27 cellular contexts compared by ENCODE assay signal in genomic region chr7:119623427-119623826, GRCh38.
"Had no signal": no experiment of that assay in that cellular context is flagged by ENCODE, and none has a peak within 500 bp of the region (broad histone marks: within the 10 kb centered on the region; RNA-seq: fewer than 3 reads in every experiment).

No MANE protein-coding gene starts in this region.

- H3K9me3 ChIP-seq: stomach, suprapubic skin, testis, thoracic aorta, thyroid gland, tibial artery, tibial nerve, transverse colon, upper lobe of left lung, upper lobe of right lung, uterus, vagina had no signal

- FAIRE-seq: urothelium cell line had no signal

- H3K4me3 ChIP-seq: stomach, suprapubic skin, testis, thoracic aorta, thyroid gland, tibial artery, tibial nerve, transverse colon, upper lobe of left lung, upper lobe of right lung, uterus, vagina had no signal

- H3K27me3 ChIP-seq: stomach, suprapubic skin, testis, thyroid gland, tibial artery, tibial nerve, transverse colon, upper lobe of left lung, upper lobe of right lung, uterus, vagina had no signal

- H3K36me3 ChIP-seq: stomach, suprapubic skin, thoracic aorta, thyroid gland, tibial artery, tibial nerve, transverse colon, upper lobe of left lung, upper lobe of right lung, uterus, vagina had no signal

- ATAC-seq: stimulated activated effector memory CD8-positive, alpha-beta T cell treated with anti-CD3 and anti-CD28 coated beads, Interleukin-12 subunit alpha, Interleukin-12 subunit beta, amount 100 ng/mL, for 72 hours; stimulated activated memory B cell treated with anti-CD40 and anti-IgM and Interleukin-4, amounts not matched to agents 10 μg/mL and 1 μg/mL and 100 μg/mL, for 72 hours; stimulated activated naive B cell treated with anti-CD40 and anti-IgM and Interleukin-4, amounts not matched to agents 10 μg/mL and 1 μg/mL and 100 μg/mL, for 72 hours; stimulated activated naive CD8-positive, alpha-beta T cell treated with anti-CD3 and anti-CD28 coated beads, Interleukin-15, amount 100 ng/mL, for 72 hours; stimulated activated naive CD8-positive, alpha-beta T cell treated with anti-CD3 and anti-CD28 coated beads, Interleukin-15, Interleukin-2, amounts not matched to agents 100 U/mL and 50 U/mL, for 24 hours; upper lobe of right lung had no signal

- DNase-seq: stimulated activated CD4-positive, alpha-beta T cell treated with anti-CD3 and anti-CD28 coated beads, Interleukin-2, amount 100 ng/mL, for 48 hours; stimulated activated CD4-positive, alpha-beta T cell treated with anti-CD3 and anti-CD28 coated beads, Interleukin-4, amount 100 ng/mL, for 1 hour; stimulated activated CD4-positive, alpha-beta T cell treated with anti-CD3 and anti-CD28 coated beads, Interleukin-4, amount 100 ng/mL, for 24 hours; stimulated activated CD4-positive, alpha-beta T cell treated with anti-CD3 and anti-CD28 coated beads, Interleukin-4, amount 100 ng/mL, for 4 hours; stimulated activated CD8-positive, alpha-beta memory T cell treated with anti-CD3 and anti-CD28 coated beads, Interleukin-4, amount 100 ng/mL, for 48 hours; stimulated activated naive B cell treated with anti-CD40 and anti-IgM and Interleukin-4, amounts not matched to agents 10 μg/mL and 1 μg/mL and 100 μg/mL, for 72 hours; stimulated activated naive CD4-positive, alpha-beta T cell; stimulated activated naive CD4-positive, alpha-beta T cell treated with Interleukin-2 at 50 U/mL for 16 hours; stimulated activated naive CD8-positive, alpha-beta T cell treated with anti-CD3 and anti-CD28 coated beads, Interleukin-15, amount 100 ng/mL, for 72 hours; stimulated activated naive CD8-positive, alpha-beta T cell treated with anti-CD3 and anti-CD28 coated beads, Interleukin-15, Interleukin-2, amounts not matched to agents 100 U/mL and 50 U/mL, for 24 hours; stomach; substantia nigra; testis; thyroid gland; tibial artery; transverse colon; trophoblast cell; upper lobe of left lung; upper lobe of right lung; uterus had no signal

- H3K4me1 ChIP-seq: stomach, suprapubic skin, testis, thyroid gland, tibial artery, tibial nerve, transverse colon, upper lobe of left lung, upper lobe of right lung, uterus, vagina had no signal

- H3K27ac ChIP-seq: stomach, suprapubic skin, testis, thoracic aorta, thyroid gland, tibial artery, tibial nerve, transverse colon, upper lobe of left lung, upper lobe of right lung, uterus, vagina had no signal
